1 cellular context compared by ENCODE assay signal in genomic region chr6:87364602-87365252, GRCh38.
TF ChIP-seq lines count a peak whose summit lies in the region.

No MANE protein-coding gene starts in this region.

TF ChIP-seq in K562, 482 proteins besides CTCF, POLR2A, EP300 and RAD21 (continued from another document):
- no peak for TF ChIP-seq ZBTB26 (CRISPR knock-in tag; IDR thresholded peaks at IDR 0.05)
- TF ChIP-seq NCOA4 (IDR thresholded peaks at IDR 0.05; ENCODE audit: partially characterized antibody): no peak
- no peak for TF ChIP-seq PRPF4 (IDR thresholded peaks at IDR 0.05; ENCODE audit: insufficient read depth, low read depth, low read length, poor library complexity, severe bottlenecking)
- TF ChIP-seq TCF3 (CRISPR knock-in tag; IDR thresholded peaks at IDR 0.05): peak; percentile 97
- no peak for TF ChIP-seq PHB (CRISPR knock-in tag; IDR thresholded peaks at IDR 0.05)
- TF ChIP-seq NFE2 (IDR thresholded peaks at IDR 0.05; ENCODE audit: low read depth): peak; percentile 47; the same call in 1 of the 2 replicates
- TF ChIP-seq PTBP1 (IDR thresholded peaks at IDR 0.05; ENCODE audit: low read depth, low read length): no peak
- TF ChIP-seq ZNF717 (CRISPR knock-in tag; IDR thresholded peaks at IDR 0.05): no peak
- TF ChIP-seq MEIS2 (IDR thresholded peaks at IDR 0.05; ENCODE audit: partially characterized antibody): peak; percentile 2
- no peak for TF ChIP-seq THAP7 (CRISPR knock-in tag; IDR thresholded peaks at IDR 0.05)
- no peak for TF ChIP-seq ZNF696 (CRISPR knock-in tag; conservative IDR thresholded peaks at IDR 0.05)
- no peak for TF ChIP-seq HIVEP1 (CRISPR knock-in tag; IDR thresholded peaks at IDR 0.05)
- peak; percentile 86 for TF ChIP-seq KLF16 (IDR thresholded peaks at IDR 0.05)
- peak; percentile 79; the same call in 1 of the 2 replicates for TF ChIP-seq MECOM (CRISPR knock-in tag; IDR thresholded peaks at IDR 0.05)
- TF ChIP-seq SAFB2 (IDR thresholded peaks at IDR 0.05; ENCODE audit: borderline replicate concordance, low read depth, low read length, severe bottlenecking): no peak
- TF ChIP-seq CREB3 (tag; conservative IDR thresholded peaks at IDR 0.05; ENCODE audit: low read depth): no peak
- TF ChIP-seq E2F5 (CRISPR knock-in tag; IDR thresholded peaks at IDR 0.05): no peak
- peak; percentile 93; the same call in 1 of the 2 replicates for TF ChIP-seq SMARCC2 (IDR thresholded peaks at IDR 0.05; ENCODE audit: low read depth)
- TF ChIP-seq ZNF311 (CRISPR knock-in tag; IDR thresholded peaks at IDR 0.05): no peak
- no peak for TF ChIP-seq ZNF764 (CRISPR knock-in tag; IDR thresholded peaks at IDR 0.05; ENCODE audit: low read depth)
- TF ChIP-seq GATAD2B (IDR thresholded peaks at IDR 0.05; ENCODE audit: borderline replicate concordance): peak; percentile 52; the same call in 1 of the 2 replicates
- peak; percentile 90 for TF ChIP-seq SMARCE1 (IDR thresholded peaks at IDR 0.05)
- TF ChIP-seq ZNF239 (CRISPR knock-in tag; IDR thresholded peaks at IDR 0.05): no peak
- no peak for TF ChIP-seq RBM17 (IDR thresholded peaks at IDR 0.05; ENCODE audit: borderline replicate concordance, low read depth, low read length)
- TF ChIP-seq KDM4B (IDR thresholded peaks at IDR 0.05; ENCODE audit: borderline replicate concordance in 2 of 2, low read depth in 1 of 2): no peak
- TF ChIP-seq ZFX (CRISPR knock-in tag; IDR thresholded peaks at IDR 0.05): no peak
- TF ChIP-seq, protein P1, sequence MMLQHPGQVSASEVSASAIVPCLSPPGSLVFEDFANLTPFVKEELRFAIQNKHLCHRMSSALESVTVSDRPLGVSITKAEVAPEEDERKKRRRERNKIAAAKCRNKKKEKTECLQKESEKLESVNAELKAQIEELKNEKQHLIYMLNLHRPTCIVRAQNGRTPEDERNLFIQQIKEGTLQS (IDR thresholded peaks at IDR 0.05): peak; percentile 73
- TF ChIP-seq, protein P1 (CRISPR knock-in tag; conservative IDR thresholded peaks at IDR 0.05): no peak; the same call in 1 of the 2 replicates
- 0 out of 4 replicates have a peak, but pooled peaks of 1 of the 2 experiments have one; percentile 18 for TF ChIP-seq ARNT (IDR thresholded peaks at IDR 0.05)
- 0 out of 2 replicates have a peak, but pooled peaks have one; percentile 15 for TF ChIP-seq ARID2 (IDR thresholded peaks at IDR 0.05)
- TF ChIP-seq SAP30 (IDR thresholded peaks at IDR 0.05; ENCODE audit: borderline replicate concordance, insufficient read depth, low read depth, low read length, poor library complexity, severe bottlenecking): no peak
- TF ChIP-seq POLR2AphosphoS5 (IDR thresholded peaks at IDR 0.05; ENCODE audit: control insufficient read depth, insufficient read depth, low read depth, low read length): peak; percentile 79
- no peak for TF ChIP-seq NFYB (IDR thresholded peaks at IDR 0.05; ENCODE audit: extremely low read depth, insufficient read length)
- 0 out of 2 replicates have a peak, but pooled peaks have one; percentile 15 for TF ChIP-seq L3MBTL2 (IDR thresholded peaks at IDR 0.05)
- TF ChIP-seq ADNP (tag; IDR thresholded peaks at IDR 0.05): no peak
- TF ChIP-seq EGR1 (conservative IDR thresholded peaks at IDR 0.05): no peak
- TF ChIP-seq CCNT2 (IDR thresholded peaks at IDR 0.05; ENCODE audit: borderline replicate concordance, extremely low read depth, insufficient read length, low read depth, low read length): peak; percentile 77
- TF ChIP-seq, protein P2, sequence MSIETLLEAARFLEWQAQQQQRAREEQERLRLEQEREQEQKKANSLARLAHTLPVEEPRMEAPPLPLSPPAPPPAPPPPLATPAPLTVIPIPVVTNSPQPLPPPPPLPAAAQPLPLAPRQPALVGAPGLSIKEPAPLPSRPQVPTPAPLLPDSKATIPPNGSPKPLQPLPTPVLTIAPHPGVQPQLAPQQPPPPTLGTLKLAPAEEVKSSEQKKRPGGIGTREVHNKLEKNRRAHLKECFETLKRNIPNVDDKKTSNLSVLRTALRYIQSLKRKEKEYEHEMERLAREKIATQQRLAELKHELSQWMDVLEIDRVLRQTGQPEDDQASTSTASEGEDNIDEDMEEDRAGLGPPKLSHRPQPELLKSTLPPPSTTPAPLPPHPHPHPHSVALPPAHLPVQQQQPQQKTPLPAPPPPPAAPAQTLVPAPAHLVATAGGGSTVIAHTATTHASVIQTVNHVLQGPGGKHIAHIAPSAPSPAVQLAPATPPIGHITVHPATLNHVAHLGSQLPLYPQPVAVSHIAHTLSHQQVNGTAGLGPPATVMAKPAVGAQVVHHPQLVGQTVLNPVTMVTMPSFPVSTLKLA (conservative IDR thresholded peaks at IDR 0.05): peak in 1 of 2 experiments; percentile 27; a peak in 1 of 4 replicates
- TF ChIP-seq NONO (IDR thresholded peaks at IDR 0.05; ENCODE audit: low read depth in 2 of 2, low read length in 1 of 2): no peak
